Comparison of ENCODE assay signal across 7 cellular contexts in the genomic region with DNA sequence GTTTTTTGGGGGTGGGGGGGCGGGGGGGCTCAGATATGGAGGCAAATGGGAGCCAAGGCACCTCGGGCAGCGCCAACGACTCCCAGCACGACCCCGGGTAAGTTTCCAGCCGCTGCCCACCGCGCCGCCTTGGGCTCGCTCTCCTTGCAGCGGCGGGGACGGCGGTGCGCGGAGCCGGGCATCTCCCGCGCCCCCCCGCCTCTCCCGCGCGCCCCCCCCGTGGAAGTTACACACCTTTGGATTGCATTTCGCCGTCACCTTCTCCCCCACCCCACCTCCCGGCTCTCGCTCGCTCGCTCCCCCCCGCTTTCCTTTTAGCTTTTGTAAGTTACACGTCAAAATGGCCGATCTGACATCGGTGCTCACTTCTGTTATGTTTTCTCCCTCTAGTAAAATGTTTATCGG. TPM values are rescaled to one million over a fixed set of nuclear protein-coding genes. Genes with fewer than 3 reads are reported as not detected.
DNase-seq lines count a peak whose midpoint lies in the region; ATAC-seq, FAIRE-seq and TF ChIP-seq lines count a peak whose summit lies in the region.

No MANE protein-coding gene starts in this region.

- TF ChIP-seq CTCF in lower lobe of right lung (IDR thresholded peaks at IDR 0.05): no peak

- H3K4me3 ChIP-seq in lower lobe of right lung: peak overlapping the region; percentile 79

- no peaks in the 10 kb centered on the region for H3K9me3 ChIP-seq in lower lobe of right lung

- peak; percentile 18 for ATAC-seq in HG03280 (IDR thresholded peaks at IDR 0.05; ENCODE audit: unreplicated experiment)
- peak; percentile 44 to 46 for ATAC-seq in lower lobe of right lung
- ATAC-seq in stimulated activated naive CD8-positive, alpha-beta T cell treated with anti-CD3 and anti-CD28 coated beads, Interleukin-15, Interleukin-2, amounts not matched to agents 100 U/mL and 50 U/mL, for 24 hours: no peak

- in situ Hi-C loops in G401 (cut with HindIII; ENCODE audit: low sequenced_read_pairs): no loop called here

- H3K36me3 ChIP-seq in lower lobe of right lung: no peaks in the 10 kb centered on the region

- FAIRE-seq in GM19239 (lab: Jason Lieb, UNC): peak; percentile 82

- H3K4me1 ChIP-seq in lower lobe of right lung: peaks cover 14% of the 10 kb centered on the region

- no peaks in the 10 kb centered on the region for H3K27me3 ChIP-seq in lower lobe of right lung (ENCODE audit: low read depth)

- DNase-seq in GM19239 (ENCODE audit: insufficient read length, low spot score) (no peak), T-helper 22 cell (ENCODE audit: low read depth) (peak; percentile 42), lower lobe of right lung (peak; percentile 53), G401 (ENCODE audit: low spot score) (no peak)
- DNase-seq in stimulated activated naive CD8-positive, alpha-beta T cell treated with anti-CD3 and anti-CD28 coated beads, Interleukin-15, Interleukin-2, amounts not matched to agents 100 U/mL and 50 U/mL, for 24 hours: peak; percentile 41

- intact Hi-C loops in lower lobe of right lung (cut with DNase I): no loop called here

- H3K27ac ChIP-seq in cingulate gyrus (ENCODE audit: low read depth, low read length) (peak overlapping the region; percentile 78), lower lobe of right lung (peak overlapping the region; percentile 74)

RNA-seq across cellular contexts. Expression of a gene that starts 0.4 kb away (rescaled TPM):
- total RNA-seq in lower lobe of right lung: 43.9 TPM
- total RNA-seq in G401 (2014; rRNA removed; shearing (Covaris generic)): 48.1 and 75.0 TPM in 2 replicates

Comparison
In these comparisons a context has a peak if more than half of its experiments do, and no peak if none do; other contexts are left out.
1. DNase-seq: peak in T-helper 22 cell (single experiment), lower lobe of right lung (single experiment) and stimulated activated naive CD8-positive, alpha-beta T cell treated with anti-CD3 and anti-CD28 coated beads, Interleukin-15, Interleukin-2, amounts not matched to agents 100 U/mL and 50 U/mL, for 24 hours (single experiment); none in GM19239 (single experiment) and G401 (single experiment).